11 cellular contexts compared by ENCODE assay signal in the genomic region with DNA sequence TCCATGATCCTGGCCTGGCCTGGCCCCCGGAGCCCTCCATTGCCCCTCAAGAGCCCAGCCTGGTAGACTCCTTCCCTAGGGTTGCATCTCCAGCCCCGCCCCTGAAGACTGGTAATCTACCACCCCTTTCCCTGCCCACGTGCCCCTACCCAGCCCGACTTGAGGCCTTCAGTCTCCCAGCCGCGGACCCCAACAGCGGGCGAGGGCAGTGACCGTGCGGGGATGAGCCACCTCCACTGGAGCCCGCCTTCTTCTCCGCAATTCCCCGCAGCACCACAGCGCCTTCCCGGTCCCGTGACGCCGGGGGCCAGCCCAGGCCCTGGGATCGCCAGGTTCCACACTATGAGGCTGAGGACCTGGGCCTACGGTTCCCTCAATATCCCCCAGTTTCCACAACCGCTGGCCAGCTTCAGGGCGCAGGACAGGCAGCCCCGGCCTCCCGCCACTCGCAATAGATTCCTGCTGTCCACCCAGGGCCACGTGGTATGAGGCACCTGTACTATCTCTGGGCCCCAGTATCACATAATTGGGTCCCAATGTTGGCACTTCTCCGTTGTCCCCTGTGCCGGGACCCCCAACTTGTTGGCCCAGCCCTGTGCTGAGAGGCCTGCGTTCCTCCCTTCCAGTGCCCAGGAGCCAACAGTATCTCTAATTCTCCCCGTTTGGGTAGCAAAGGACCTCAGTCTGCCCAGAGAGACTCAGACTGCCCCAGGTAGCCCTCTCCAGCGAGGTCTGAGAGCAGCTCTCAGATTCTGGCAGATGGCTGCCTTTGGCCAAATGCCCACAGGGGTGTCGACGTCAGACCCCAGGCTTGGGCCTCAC. TPM values are rescaled to one million over a fixed set of nuclear protein-coding genes. Genes with fewer than 3 reads are reported as not detected.
DNase-seq lines count a peak whose midpoint lies in the region; FAIRE-seq and TF ChIP-seq lines count a peak whose summit lies in the region.
"Had no signal": no experiment of that assay in that cellular context is flagged by ENCODE, and none has a peak within 500 bp of the region (broad histone marks: within the 10 kb centered on the region; RNA-seq: fewer than 3 reads in every experiment).

No MANE protein-coding gene starts in this region.

- no peak overlapping the region for H4K8ac ChIP-seq in mesenchymal stem cell (ENCODE audit: low read length)

- no peaks in the 10 kb centered on the region for H3K79me1 ChIP-seq in mesenchymal stem cell (replicated peaks; ENCODE audit: low read length, poor library complexity, severe bottlenecking)

- WGBS in mesenchymal stem cell, result 85% methylated on average over 33 of the region's 33 CpGs

- no peak for FAIRE-seq in astrocyte (lab: Jason Lieb, UNC)
- FAIRE-seq: islet of Langerhans had no signal

- H3K27me3 ChIP-seq in astrocyte (ENCODE audit: insufficient read depth, low read length), result peaks cover 58% of the 10 kb centered on the region
- peaks cover 64 to 83% of the 10 kb centered on the region in 2 experiments for H3K27me3 ChIP-seq in mesenchymal stem cell (ENCODE audit: control insufficient read depth in 1 of 2, insufficient read depth in 1 of 2, low read length in 2 of 2)
- H3K27me3 ChIP-seq in effector memory CD4-positive, alpha-beta T cell (replicated peaks; ENCODE audit: control insufficient read depth, insufficient read depth, low read length, poor library complexity, severe bottlenecking), result peaks cover 24% of the 10 kb centered on the region

- H4K20me1 ChIP-seq in astrocyte (ENCODE audit: insufficient read depth, low read length), result no peaks in the 10 kb centered on the region

- H3K18ac ChIP-seq in mesenchymal stem cell (ENCODE audit: low read depth in 1 of 2, low read length in 2 of 2), result no peak overlapping the region

- H3K36me3 Mint-ChIP-seq in astrocyte (ENCODE audit: low read depth, unreplicated experiment) (peaks cover 1% of the 10 kb centered on the region), type B pancreatic cell (no peaks in the 10 kb centered on the region)

- no peak overlapping the region for H3K4ac ChIP-seq in mesenchymal stem cell (ENCODE audit: low read depth in 1 of 2, low read length in 2 of 2)

- H2AFZ ChIP-seq in astrocyte (ENCODE audit: low read depth, low read length), result no peak overlapping the region
- no peak overlapping the region for H2AFZ ChIP-seq in mesenchymal stem cell (ENCODE audit: low read depth, low read length)

- H3K36me3 ChIP-seq in astrocyte (ENCODE audit: insufficient read depth, low read length), result no peaks in the 10 kb centered on the region
- no peaks in the 10 kb centered on the region for H3K36me3 ChIP-seq in mesenchymal stem cell (ENCODE audit: control insufficient read depth in 1 of 2, insufficient read depth in 2 of 2, low read depth in 1 of 2, low read length in 2 of 2)
- no peaks in the 10 kb centered on the region for H3K36me3 ChIP-seq in effector memory CD4-positive, alpha-beta T cell (ENCODE audit: control insufficient read depth, insufficient read depth, low read length)
- H3K36me3 ChIP-seq: BLaER1 treated with 17β-estradiol and CSF1 and Interleukin-3, amounts not matched to agents 10 nM and 100 nM had no signal

- H3K27ac Mint-ChIP-seq in astrocyte (ENCODE audit: unreplicated experiment) (no peak overlapping the region), type B pancreatic cell (peak overlapping the region; percentile 54)

- no peak overlapping the region for H2BK15ac ChIP-seq in mesenchymal stem cell (ENCODE audit: low read depth, poor library complexity, severe bottlenecking)

- no peak overlapping the region for H2BK120ac ChIP-seq in mesenchymal stem cell (ENCODE audit: low read depth, low read length)

- H3K9ac ChIP-seq in astrocyte (ENCODE audit: low read length), result no peak overlapping the region
- no peak overlapping the region for H3K9ac ChIP-seq in mesenchymal stem cell (ENCODE audit: low read length)
- H3K9ac ChIP-seq: BLaER1 treated with 17β-estradiol and CSF1 and Interleukin-3, amounts not matched to agents 10 nM and 100 nM had no signal

- H3K4me1 Mint-ChIP-seq in astrocyte (ENCODE audit: low read depth, unreplicated experiment) (no peaks in the 10 kb centered on the region), type B pancreatic cell (ENCODE audit: unreplicated experiment) (no peaks in the 10 kb centered on the region)

- no peak overlapping the region for H2BK5ac ChIP-seq in mesenchymal stem cell (ENCODE audit: low read depth, low read length, poor library complexity, severe bottlenecking)

- no peaks in the 10 kb centered on the region for H3K79me2 ChIP-seq in astrocyte (ENCODE audit: insufficient read depth, low read length)

- no peaks in the 10 kb centered on the region for H3K9me3 Mint-ChIP-seq in astrocyte (ENCODE audit: unreplicated experiment)
- H3K9me3 Mint-ChIP-seq in type B pancreatic cell, result no peaks in the 10 kb centered on the region

- H4K91ac ChIP-seq in mesenchymal stem cell (ENCODE audit: low read length), result peak overlapping the region; percentile 22

- H3K27ac ChIP-seq in astrocyte (ENCODE audit: low read depth, low read length), result no peak overlapping the region
- H3K27ac ChIP-seq in mesenchymal stem cell (ENCODE audit: low read length, poor library complexity, severe bottlenecking), result no peak overlapping the region
- no peak overlapping the region for H3K27ac ChIP-seq in effector memory CD4-positive, alpha-beta T cell (ENCODE audit: insufficient read depth, low read length, poor library complexity, severe bottlenecking)
- H3K27ac ChIP-seq: BLaER1 treated with 17β-estradiol and CSF1 and Interleukin-3, amounts not matched to agents 10 nM and 100 nM had no signal

- no peak overlapping the region for H2AK5ac ChIP-seq in mesenchymal stem cell (ENCODE audit: low read length, severe bottlenecking)

- DNase-seq in activated gamma-delta T cell treated with Interleukin-2 at 50 U/mL for 16 hours, result peak; percentile 10
- DNase-seq in activated gamma-delta T cell (lab: John Stamatoyannopoulos, UW), result no peak
- DNase-seq in astrocyte (ENCODE audit: low read depth), result no peak
- DNase-seq in mesenchymal stem cell, result no peak
- DNase-seq in type B pancreatic cell (ENCODE audit: extremely low spot score, unreplicated experiment), result peak; percentile 78
- no peak for DNase-seq in NCI-H1436 treated with DMSO at 0.1 percent for 48 hours (lab: John Stamatoyannopoulos, UW)
- DNase-seq in effector memory CD4-positive, alpha-beta T cell, result no peak
- no peak for DNase-seq in DMS114 treated with DMSO at 0.1 percent for 48 hours (lab: John Stamatoyannopoulos, UW; ENCODE audit: unreplicated experiment)
- DNase-seq: stimulated activated CD4-positive, alpha-beta T cell treated with anti-CD3 and anti-CD28 coated beads, Interleukin-2, amount 100 ng/mL, for 48 hours had no signal

- H3K9me3 ChIP-seq in astrocyte (ENCODE audit: insufficient read depth, low read depth, low read length) (no peaks in the 10 kb centered on the region), mesenchymal stem cell (ENCODE audit: control insufficient read depth, low read length) (no peaks in the 10 kb centered on the region)
- no peaks in the 10 kb centered on the region for H3K9me3 ChIP-seq in effector memory CD4-positive, alpha-beta T cell (ENCODE audit: control insufficient read depth, low read length)

- no peaks in the 10 kb centered on the region for H3K27me3 Mint-ChIP-seq in astrocyte (ENCODE audit: low read depth, unreplicated experiment)
- H3K27me3 Mint-ChIP-seq in type B pancreatic cell, result peaks cover 7% of the 10 kb centered on the region

- TF ChIP-seq CTCF in astrocyte (IDR thresholded peaks at IDR 0.05; ENCODE audit: insufficient read depth, low read depth, low read length) (no peak), type B pancreatic cell (conservative IDR thresholded peaks at IDR 0.05) (no peak)

- no peak overlapping the region for H2BK12ac ChIP-seq in mesenchymal stem cell (ENCODE audit: low read length in 2 of 2)

- no peak overlapping the region for H3K14ac ChIP-seq in mesenchymal stem cell (ENCODE audit: low read length in 2 of 2)

- H3K4me2 ChIP-seq in astrocyte (ENCODE audit: low read length) (no peak overlapping the region), mesenchymal stem cell (ENCODE audit: low read length, poor library complexity, severe bottlenecking) (no peak overlapping the region)
- H3K4me2 ChIP-seq: BLaER1 treated with 17β-estradiol and CSF1 and Interleukin-3, amounts not matched to agents 10 nM and 100 nM had no signal

- no peak overlapping the region for H3K4me3 ChIP-seq in astrocyte (ENCODE audit: insufficient read depth, low read depth, low read length)
- no peak overlapping the region for H3K4me3 ChIP-seq in mesenchymal stem cell (ENCODE audit: insufficient read depth in 1 of 2, low read depth in 1 of 2, low read length in 2 of 2)
- no peak overlapping the region for H3K4me3 ChIP-seq in effector memory CD4-positive, alpha-beta T cell (ENCODE audit: insufficient read depth, low read depth, low read length, poor library complexity, severe bottlenecking)
- H3K4me3 ChIP-seq: BLaER1 treated with 17β-estradiol and CSF1 and Interleukin-3, amounts not matched to agents 10 nM and 100 nM had no signal

- peak overlapping the region; percentile 84 for H3K4me3 Mint-ChIP-seq in astrocyte (ENCODE audit: unreplicated experiment)
- H3K4me3 Mint-ChIP-seq in type B pancreatic cell, result peak overlapping the region; percentile 90

- H3K23ac ChIP-seq in mesenchymal stem cell (ENCODE audit: low read length in 2 of 2), result no peak overlapping the region

- no peaks in the 10 kb centered on the region for H3K4me1 ChIP-seq in astrocyte (ENCODE audit: insufficient read depth, low read length)
- peaks cover 20% of the 10 kb centered on the region for H3K4me1 ChIP-seq in mesenchymal stem cell (ENCODE audit: control insufficient read depth, insufficient read depth, low read depth, low read length)
- no peaks in the 10 kb centered on the region for H3K4me1 ChIP-seq in effector memory CD4-positive, alpha-beta T cell (ENCODE audit: control insufficient read depth, insufficient read depth, low read length, poor library complexity, severe bottlenecking)

RNA-seq across cellular contexts. Expression of a gene that starts 1.1 kb away (rescaled TPM):
- total RNA-seq in astrocyte, result 2.2 and 3.0 TPM in 2 replicates
- polyA plus RNA-seq in mesenchymal stem cell (2013, experiment 1 of 2), result not detected
- 0.03 TPM for polyA plus RNA-seq in mesenchymal stem cell (2013, experiment 2 of 2)
- 4.4 and 7.0 TPM in 2 replicates for total RNA-seq in type B pancreatic cell (ENCODE audit: low replicate concordance)

RNA-seq across cellular contexts. Expression of a gene that starts 21.4 kb away (rescaled TPM):
- total RNA-seq in astrocyte (1.2 and 1.4 TPM in 2 replicates), type B pancreatic cell (ENCODE audit: low replicate concordance) (1.2 and 1.3 TPM in 2 replicates)
- 0.35 TPM for polyA plus RNA-seq in mesenchymal stem cell (2013, experiment 1 of 2)
- 0.82 TPM for polyA plus RNA-seq in mesenchymal stem cell (2013, experiment 2 of 2)

Comparison
In these comparisons a context has a peak if more than half of its experiments do, and no peak if none do; other contexts are left out.
1. DNase-seq: peak in activated gamma-delta T cell treated with Interleukin-2 at 50 U/mL for 16 hours (single experiment) and type B pancreatic cell (single experiment); none in activated gamma-delta T cell (single experiment), astrocyte (single experiment), mesenchymal stem cell (single experiment), NCI-H1436 treated with DMSO at 0.1 percent for 48 hours (single experiment), effector memory CD4-positive, alpha-beta T cell (0 of 3) and DMS114 treated with DMSO at 0.1 percent for 48 hours (single experiment).